ENCODE assay signal across 14 cellular contexts in genomic region chr17:5943991-5944390, GRCh38.
"Had no signal": no experiment of that assay in that cellular context is flagged by ENCODE, and none has a peak within 500 bp of the region (broad histone marks: within the 10 kb centered on the region; RNA-seq: fewer than 3 reads in every experiment).

No MANE protein-coding gene starts in this region.

- H3K4me3 Mint-ChIP-seq: naive thymus-derived CD4-positive, alpha-beta T cell; nephron progenitor cell; stimulated activated effector memory CD8-positive, alpha-beta T cell treated with anti-CD3 and anti-CD28 coated beads, Interleukin-12 subunit alpha, Interleukin-12 subunit beta, amount 100 ng/mL, for 72 hours had no signal

- ATAC-seq: esophagus mucosa; heart left ventricle; left colon; naive thymus-derived CD4-positive, alpha-beta T cell; right lobe of liver; stimulated activated effector memory CD8-positive, alpha-beta T cell treated with anti-CD3 and anti-CD28 coated beads, Interleukin-12 subunit alpha, Interleukin-12 subunit beta, amount 100 ng/mL, for 72 hours; stimulated activated naive CD8-positive, alpha-beta T cell treated with anti-CD3 and anti-CD28 coated beads, Interleukin-15, Interleukin-2, amounts not matched to agents 100 U/mL and 50 U/mL, for 24 hours; upper lobe of right lung had no signal

- H3K9me3 Mint-ChIP-seq: stimulated activated effector memory CD8-positive, alpha-beta T cell treated with anti-CD3 and anti-CD28 coated beads, Interleukin-12 subunit alpha, Interleukin-12 subunit beta, amount 100 ng/mL, for 72 hours had no signal

- H3K36me3 Mint-ChIP-seq: naive thymus-derived CD4-positive, alpha-beta T cell; stimulated activated effector memory CD8-positive, alpha-beta T cell treated with anti-CD3 and anti-CD28 coated beads, Interleukin-12 subunit alpha, Interleukin-12 subunit beta, amount 100 ng/mL, for 72 hours had no signal

- H3K27ac Mint-ChIP-seq: naive thymus-derived CD4-positive, alpha-beta T cell; stimulated activated effector memory CD8-positive, alpha-beta T cell treated with anti-CD3 and anti-CD28 coated beads, Interleukin-12 subunit alpha, Interleukin-12 subunit beta, amount 100 ng/mL, for 72 hours had no signal

- DNase-seq: effector memory CD4-positive, alpha-beta T cell; heart left ventricle; hippocampal formation; left colon; naive thymus-derived CD4-positive, alpha-beta T cell; nephron progenitor cell; right lobe of liver; stimulated activated CD4-positive, alpha-beta T cell treated with anti-CD3 and anti-CD28 coated beads, Interleukin-4, amount 100 ng/mL, for 1 hour; stimulated activated CD8-positive, alpha-beta memory T cell treated with anti-CD3 and anti-CD28 coated beads, Interleukin-4, amount 100 ng/mL, for 48 hours; stimulated activated naive CD8-positive, alpha-beta T cell treated with anti-CD3 and anti-CD28 coated beads, Interleukin-15, Interleukin-2, amounts not matched to agents 100 U/mL and 50 U/mL, for 24 hours; thyroid gland; upper lobe of right lung had no signal

- H3K4me1 Mint-ChIP-seq: naive thymus-derived CD4-positive, alpha-beta T cell had no signal
